10 cellular contexts compared by ENCODE assay signal in genomic region chr2:74188018-74188601, GRCh38. TPM values are rescaled to one million over a fixed set of nuclear protein-coding genes. Genes with fewer than 3 reads are reported as not detected.
DNase-seq lines count a peak whose midpoint lies in the region; ATAC-seq and TF ChIP-seq lines count a peak whose summit lies in the region.
"Had no signal": no experiment of that assay in that cellular context is flagged by ENCODE, and none has a peak within 500 bp of the region (broad histone marks: within the 10 kb centered on the region; RNA-seq: fewer than 3 reads in every experiment).

No MANE protein-coding gene starts in this region.

- TF ChIP-seq CTCF in astrocyte of the spinal cord (IDR thresholded peaks at IDR 0.05; ENCODE audit: low read depth, low read length) = no peak
- TF ChIP-seq CTCF in thyroid gland (IDR thresholded peaks at IDR 0.05) = no peak

- H3K27me3 ChIP-seq in thyroid gland = no peaks in the 10 kb centered on the region

- H3K27ac ChIP-seq in thyroid gland = no peak overlapping the region

- intact Hi-C loops in thyroid gland (cut with DNase I) = no loop called here

- H3K36me3 ChIP-seq in thyroid gland = no peaks in the 10 kb centered on the region

- H3K4me1 ChIP-seq in thyroid gland = no peaks in the 10 kb centered on the region

- in situ Hi-C loops in astrocyte of the spinal cord (cut with HindIII; ENCODE audit: low sequenced_read_pairs) = no loop called here

- no peaks in the 10 kb centered on the region for H3K9me3 ChIP-seq in thyroid gland

- ATAC-seq in HG03378 (IDR thresholded peaks at IDR 0.05; ENCODE audit: unreplicated experiment) = no peak
- ATAC-seq in HG02763 (IDR thresholded peaks at IDR 0.05; ENCODE audit: unreplicated experiment) = no peak
- ATAC-seq in HG03354 (IDR thresholded peaks at IDR 0.05; ENCODE audit: poor library complexity, severe bottlenecking, unreplicated experiment) = no peak
- ATAC-seq: activated naive CD8-positive, alpha-beta T cell treated with anti-CD3 and anti-CD28 coated beads, Interleukin-2, amount 50 U/mL, for 24 hours had no signal

- TF ChIP-seq POLR2A in thyroid gland (IDR thresholded peaks at IDR 0.05) = no peak

- DNase-seq in DMS 273 (lab: John Stamatoyannopoulos, UW; ENCODE audit: unreplicated experiment) = peak; percentile 85
- peak; percentile 42 for DNase-seq in M059J (ENCODE audit: low read depth)
- DNase-seq in astrocyte of the spinal cord (ENCODE audit: low read depth, low spot score) = peak; percentile 54
- DNase-seq in kidney tubule cell (ENCODE audit: low spot score) = peak; percentile 62
- no peak for DNase-seq in thyroid gland
- DNase-seq: activated naive CD8-positive, alpha-beta T cell treated with anti-CD3 and anti-CD28 coated beads, Interleukin-2, amount 50 U/mL, for 24 hours; stimulated activated CD4-positive, alpha-beta T cell treated with anti-CD3 and anti-CD28 coated beads, Interleukin-4, amount 100 ng/mL, for 4 hours had no signal

- H3K4me3 ChIP-seq in astrocyte of the spinal cord (ENCODE audit: low read depth, low read length) (no peak overlapping the region), thyroid gland (replicated peaks in 1 of 3) (no peak overlapping the region)

- WGBS in thyroid gland, 2 donors = 93 to 98% methylated on average over 3 to 6 of the region's 6 CpGs

RNA-seq across cellular contexts. Expression of gene MOB1A, which starts 9.4 kb away (rescaled TPM):
- total RNA-seq in M059J (2014; rRNA removed; shearing (Covaris generic)) = 206 and 218 TPM in 2 replicates
- 100 to 1,000 TPM in 3 of 4 donors, 10 to 100 TPM in 1; 92.4 to 117 (median 106) TPM for total RNA-seq in thyroid gland

RNA-seq across cellular contexts. Expression of gene MTHFD2, which starts 10.3 kb away (rescaled TPM):
- 60.5 and 73.4 TPM in 2 replicates for total RNA-seq in M059J (2014; rRNA removed; shearing (Covaris generic))
- total RNA-seq in thyroid gland = 10 to 100 TPM in 3 of 4 donors, 1 to 10 TPM in 1; 9.0 to 34.8 (median 20.9) TPM

RNA-seq across cellular contexts. Expression of gene BOLA3, which starts 40.4 kb away (rescaled TPM):
- total RNA-seq in M059J (2014; rRNA removed; shearing (Covaris generic)) = 148 and 253 TPM in 2 replicates
- 10 to 100 TPM; 16.4 to 94.2 (median 78.6) TPM for total RNA-seq in thyroid gland

Comparison
In these comparisons a context has a peak if more than half of its experiments do, and no peak if none do; other contexts are left out.
1. DNase-seq: peak in DMS 273 (single experiment), M059J (single experiment), astrocyte of the spinal cord (single experiment) and kidney tubule cell (single experiment); none in thyroid gland (0 of 2).